In genomic region chr3:4848176-4848575, GRCh38 we compare ENCODE assay signal across 16 cellular contexts.
DNase-seq lines count a peak whose midpoint lies in the region; ATAC-seq and TF ChIP-seq lines count a peak whose summit lies in the region.
"Had no signal": no experiment of that assay in that cellular context is flagged by ENCODE, and none has a peak within 500 bp of the region (broad histone marks: within the 10 kb centered on the region; RNA-seq: fewer than 3 reads in every experiment).

No MANE protein-coding gene starts in this region.

- intact Hi-C loops in natural killer cell (cut with micrococcal nuclease): no loop called here

- no peak for TF ChIP-seq CTCF in natural killer cell (IDR thresholded peaks at IDR 0.05)
- TF ChIP-seq CTCF in type B pancreatic cell (conservative IDR thresholded peaks at IDR 0.05): no peak

- DNase-seq in activated naive CD4-positive, alpha-beta T cell treated with anti-CD3 and anti-CD28 coated beads, Interleukin-2, amount 10 ng/mL, durations not matched to agents 7 days and 5 days: no peak
- DNase-seq in activated naive CD4-positive, alpha-beta T cell (lab: John Stamatoyannopoulos, UW): no peak
- DNase-seq in activated naive CD8-positive, alpha-beta T cell treated with anti-CD3 and anti-CD28 coated beads, Interleukin-2, amount 10 ng/mL, durations not matched to agents 7 days and 5 days: no peak
- DNase-seq in natural killer cell (no peak), type B pancreatic cell (ENCODE audit: extremely low spot score, unreplicated experiment) (no peak), KBM-7 (no peak), AML-193 (lab: John Stamatoyannopoulos, UW) (no peak)
- DNase-seq: H7; MV-4-11; NCI-H2171 treated with DMSO at 0.1 percent for 48 hours; right lobe of liver; SIG-M5; stimulated activated naive CD4-positive, alpha-beta T cell treated with Interleukin-2 at 50 U/mL for 16 hours had no signal

- H3K27me3 Mint-ChIP-seq in activated naive CD4-positive, alpha-beta T cell treated with anti-CD3 and anti-CD28 coated beads, Interleukin-2, amount 10 ng/mL, durations not matched to agents 7 days and 5 days: no peaks in the 10 kb centered on the region
- H3K27me3 Mint-ChIP-seq in activated naive CD8-positive, alpha-beta T cell treated with anti-CD3 and anti-CD28 coated beads, Interleukin-2, amount 10 ng/mL, durations not matched to agents 7 days and 5 days: no peaks in the 10 kb centered on the region
- H3K27me3 Mint-ChIP-seq in natural killer cell (ENCODE audit: low read depth in 2 of 2): no peaks in the 10 kb centered on the region
- H3K27me3 Mint-ChIP-seq in type B pancreatic cell: no peaks in the 10 kb centered on the region

- peaks cover 6% of the 10 kb centered on the region for H3K9me3 Mint-ChIP-seq in activated naive CD4-positive, alpha-beta T cell treated with anti-CD3 and anti-CD28 coated beads, Interleukin-2, amount 10 ng/mL, durations not matched to agents 7 days and 5 days
- H3K9me3 Mint-ChIP-seq in activated naive CD8-positive, alpha-beta T cell treated with anti-CD3 and anti-CD28 coated beads, Interleukin-2, amount 10 ng/mL, durations not matched to agents 7 days and 5 days: no peaks in the 10 kb centered on the region
- H3K9me3 Mint-ChIP-seq in natural killer cell: no peaks in the 10 kb centered on the region
- H3K9me3 Mint-ChIP-seq in type B pancreatic cell: no peaks in the 10 kb centered on the region
- H3K9me3 Mint-ChIP-seq: neural crest cell had no signal

- CTCF ChIA-PET in activated naive CD4-positive, alpha-beta T cell treated with anti-CD3 and anti-CD28 coated beads, Interleukin-2, amount 10 ng/mL, durations not matched to agents 7 days and 5 days (lab: Charles Lee): interaction anchor here (1.7 kb wide), 1 partner anchor 128 kb away, joined by 5 read pairs; no protein-coding TSS in a partner anchor

- peak overlapping the region; percentile 85 for H3K27ac Mint-ChIP-seq in activated naive CD4-positive, alpha-beta T cell treated with anti-CD3 and anti-CD28 coated beads, Interleukin-2, amount 10 ng/mL, durations not matched to agents 7 days and 5 days
- peak overlapping the region; percentile 91 for H3K27ac Mint-ChIP-seq in activated naive CD8-positive, alpha-beta T cell treated with anti-CD3 and anti-CD28 coated beads, Interleukin-2, amount 10 ng/mL, durations not matched to agents 7 days and 5 days
- H3K27ac Mint-ChIP-seq in natural killer cell: peak overlapping the region; percentile 79 to 96
- H3K27ac Mint-ChIP-seq in type B pancreatic cell: peak overlapping the region; percentile 81

- in situ Hi-C loops in KBM-7 (cut with MboI; ENCODE audit: low pct_unique_long_range_greater_than_20kb, low sequenced_read_pairs): no loop called here

- H3K4me3 Mint-ChIP-seq in activated naive CD4-positive, alpha-beta T cell treated with anti-CD3 and anti-CD28 coated beads, Interleukin-2, amount 10 ng/mL, durations not matched to agents 7 days and 5 days: peak overlapping the region; percentile 37
- H3K4me3 Mint-ChIP-seq in activated naive CD8-positive, alpha-beta T cell treated with anti-CD3 and anti-CD28 coated beads, Interleukin-2, amount 10 ng/mL, durations not matched to agents 7 days and 5 days: peak overlapping the region; percentile 69
- H3K4me3 Mint-ChIP-seq in natural killer cell (no peak overlapping the region), type B pancreatic cell (peak overlapping the region; percentile 55)
- H3K4me3 Mint-ChIP-seq: neural crest cell had no signal

- H3K4me1 Mint-ChIP-seq in activated naive CD4-positive, alpha-beta T cell treated with anti-CD3 and anti-CD28 coated beads, Interleukin-2, amount 10 ng/mL, durations not matched to agents 7 days and 5 days: peaks cover 95% of the 10 kb centered on the region
- peaks cover 81% of the 10 kb centered on the region for H3K4me1 Mint-ChIP-seq in activated naive CD8-positive, alpha-beta T cell treated with anti-CD3 and anti-CD28 coated beads, Interleukin-2, amount 10 ng/mL, durations not matched to agents 7 days and 5 days
- H3K4me1 Mint-ChIP-seq in natural killer cell (peaks cover 67 to 71% of the 10 kb centered on the region in 2 donors), type B pancreatic cell (ENCODE audit: unreplicated experiment) (peaks cover 22% of the 10 kb centered on the region)

- ATAC-seq in activated naive CD8-positive, alpha-beta T cell treated with anti-CD3 and anti-CD28 coated beads, Interleukin-2, amount 10 ng/mL, durations not matched to agents 7 days and 5 days (ENCODE audit: low read depth): no peak
- no peak for ATAC-seq in natural killer cell
- no peak for ATAC-seq in HG03108 (IDR thresholded peaks at IDR 0.05; ENCODE audit: unreplicated experiment)
- ATAC-seq: HepG2, right lobe of liver had no signal

- POLR2A ChIA-PET in activated naive CD8-positive, alpha-beta T cell treated with anti-CD3 and anti-CD28 coated beads, Interleukin-2, amount 10 ng/mL, durations not matched to agents 7 days and 5 days (lab: Charles Lee): interaction anchor here (1.3 to 8.5 kb wide), 5 partner anchors 15 to 134 kb away, joined by 6 to 154 read pairs (median 23); partner anchors contain the start of gene BHLHE40

- peaks cover 42% of the 10 kb centered on the region for H3K36me3 Mint-ChIP-seq in activated naive CD4-positive, alpha-beta T cell treated with anti-CD3 and anti-CD28 coated beads, Interleukin-2, amount 10 ng/mL, durations not matched to agents 7 days and 5 days
- H3K36me3 Mint-ChIP-seq in activated naive CD8-positive, alpha-beta T cell treated with anti-CD3 and anti-CD28 coated beads, Interleukin-2, amount 10 ng/mL, durations not matched to agents 7 days and 5 days: peaks cover 14% of the 10 kb centered on the region
- H3K36me3 Mint-ChIP-seq in natural killer cell (no peaks in the 10 kb centered on the region), type B pancreatic cell (peaks cover 6% of the 10 kb centered on the region)
